ENCODE assay signal across 9 cellular contexts in the genomic region with DNA sequence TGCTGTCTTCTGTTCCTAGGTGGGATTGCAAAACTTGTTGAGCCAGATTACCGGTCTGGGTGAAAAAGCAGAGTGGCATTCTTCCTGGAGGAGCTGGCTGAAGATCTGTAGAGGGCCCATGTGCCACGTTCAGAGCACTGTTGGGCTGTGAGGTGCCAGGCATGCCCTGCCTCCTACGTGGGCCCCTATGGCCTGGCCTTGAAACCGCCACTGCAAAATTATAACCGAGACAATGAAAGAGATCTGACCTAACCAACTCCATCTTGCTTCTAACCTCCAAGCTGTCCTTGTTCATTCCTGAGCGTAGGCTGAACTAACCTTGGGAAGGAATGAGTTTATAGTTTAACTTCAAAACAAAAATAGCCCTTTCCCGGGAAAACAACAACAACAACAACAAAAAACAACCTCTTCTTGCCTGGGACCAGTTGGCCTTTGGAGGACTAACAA. TPM values are rescaled to one million over a fixed set of nuclear protein-coding genes. Genes with fewer than 3 reads are reported as not detected.
DNase-seq lines count a peak whose midpoint lies in the region; ATAC-seq lines count a peak whose summit lies in the region.
"Had no signal": no experiment of that assay in that cellular context is flagged by ENCODE, and none has a peak within 500 bp of the region (broad histone marks: within the 10 kb centered on the region; RNA-seq: fewer than 3 reads in every experiment).

No MANE protein-coding gene starts in this region.

- H3K9me3 ChIP-seq in subcutaneous abdominal adipose tissue (ENCODE audit: control insufficient read depth in 5 of 5, low read length in 5 of 5) = no peaks in the 10 kb centered on the region

- H3K27ac Mint-ChIP-seq in T-helper 2 cell treated with Interferon-gamma antibody and Interleukin-4, amounts not matched to agents 5 μg/mL and 100 μg/mL, for 36 hours = peak overlapping the region; percentile 64
- peak overlapping the region; percentile 95 to 99 for H3K27ac Mint-ChIP-seq in activated naive CD4-positive, alpha-beta T cell treated with anti-CD3 and anti-CD28 coated beads, Interleukin-2, amount 50 U/mL, for 72 hours
- H3K27ac Mint-ChIP-seq in immature natural killer cell = peak overlapping the region; percentile 97 to 99 (median 98)

- peaks cover 13 to 61% (median 58%) of the 10 kb centered on the region in 5 donors for H3K4me1 ChIP-seq in subcutaneous abdominal adipose tissue (ENCODE audit: control insufficient read depth in 5 of 5, insufficient read depth in 5 of 5, low read length in 5 of 5)

- DNase-seq in T-helper 2 cell treated with Interferon-gamma antibody and Interleukin-4, amounts not matched to agents 5 μg/mL and 100 μg/mL, for 36 hours (ENCODE audit: low spot score) = no peak
- DNase-seq in T-helper 2 cell (no peak), immature natural killer cell (no peak), NCI-H446 (lab: John Stamatoyannopoulos, UW) (no peak)
- no peak for DNase-seq in activated naive CD4-positive, alpha-beta T cell treated with anti-CD3 and anti-CD28 coated beads, Interleukin-2, amount 50 U/mL, for 72 hours (ENCODE audit: low spot score in 2 of 2)
- DNase-seq: occipital lobe had no signal

- no peak for ATAC-seq in activated naive CD4-positive, alpha-beta T cell treated with anti-CD3 and anti-CD28 coated beads, Interleukin-2, amount 50 U/mL, for 72 hours
- ATAC-seq in HG02642 (IDR thresholded peaks at IDR 0.05; ENCODE audit: poor library complexity, unreplicated experiment) = no peak
- ATAC-seq in HG03039 (IDR thresholded peaks at IDR 0.05; ENCODE audit: unreplicated experiment) = no peak

- H3K4me3 Mint-ChIP-seq in T-helper 2 cell treated with Interferon-gamma antibody and Interleukin-4, amounts not matched to agents 5 μg/mL and 100 μg/mL, for 36 hours = peak overlapping the region; percentile 88
- H3K4me3 Mint-ChIP-seq in immature natural killer cell = peak overlapping the region; percentile 84 to 94 (median 91)

- peaks cover 2 to 16% (median 5%) of the 10 kb centered on the region in 5 donors for H3K36me3 ChIP-seq in subcutaneous abdominal adipose tissue (ENCODE audit: control insufficient read depth in 5 of 5, insufficient read depth in 5 of 5, low read length in 5 of 5)

- H3K9me3 Mint-ChIP-seq in T-helper 2 cell treated with Interferon-gamma antibody and Interleukin-4, amounts not matched to agents 5 μg/mL and 100 μg/mL, for 36 hours = no peaks in the 10 kb centered on the region
- no peaks in the 10 kb centered on the region for H3K9me3 Mint-ChIP-seq in activated naive CD4-positive, alpha-beta T cell treated with anti-CD3 and anti-CD28 coated beads, Interleukin-2, amount 50 U/mL, for 72 hours
- peaks cover 0 to 2% (median 0%) of the 10 kb centered on the region in 6 donors for H3K9me3 Mint-ChIP-seq in immature natural killer cell

- peaks cover 19% of the 10 kb centered on the region for H3K36me3 Mint-ChIP-seq in T-helper 2 cell treated with Interferon-gamma antibody and Interleukin-4, amounts not matched to agents 5 μg/mL and 100 μg/mL, for 36 hours (ENCODE audit: low read depth)
- peaks cover 26 to 35% of the 10 kb centered on the region in 2 donors for H3K36me3 Mint-ChIP-seq in activated naive CD4-positive, alpha-beta T cell treated with anti-CD3 and anti-CD28 coated beads, Interleukin-2, amount 50 U/mL, for 72 hours
- H3K36me3 Mint-ChIP-seq in immature natural killer cell = no peaks in the 10 kb centered on the region

- H3K27me3 ChIP-seq in subcutaneous abdominal adipose tissue (ENCODE audit: control insufficient read depth in 5 of 5, insufficient read depth in 4 of 5, low read length in 5 of 5) = no peaks in the 10 kb centered on the region

- peak overlapping the region; percentile 100 for H3K27ac ChIP-seq in subcutaneous abdominal adipose tissue (ENCODE audit: low read depth, low read length)

- H3K27me3 Mint-ChIP-seq in T-helper 2 cell treated with Interferon-gamma antibody and Interleukin-4, amounts not matched to agents 5 μg/mL and 100 μg/mL, for 36 hours (ENCODE audit: low read depth) = no peaks in the 10 kb centered on the region
- peaks cover 5 to 21% (median 10%) of the 10 kb centered on the region in 3 donors for H3K27me3 Mint-ChIP-seq in immature natural killer cell (ENCODE audit: low read depth in 3 of 3)

- H3K4me1 Mint-ChIP-seq in T-helper 2 cell treated with Interferon-gamma antibody and Interleukin-4, amounts not matched to agents 5 μg/mL and 100 μg/mL, for 36 hours (ENCODE audit: low read depth) = peaks cover 48% of the 10 kb centered on the region
- peaks cover 46 to 68% of the 10 kb centered on the region in 2 donors for H3K4me1 Mint-ChIP-seq in immature natural killer cell

- H3K9ac ChIP-seq in subcutaneous abdominal adipose tissue (ENCODE audit: low read length in 5 of 5) = peak overlapping the region in 3 of 5 donors; percentile 92 to 99 (median 96)

- peak overlapping the region; percentile 59 to 96 (median 86) for H3K4me3 ChIP-seq in subcutaneous abdominal adipose tissue (ENCODE audit: low read depth in 1 of 5, low read length in 5 of 5)

RNA-seq across cellular contexts. Expression of a gene that starts 1.4 kb away (rescaled TPM):
- 10 to 100 TPM; 49.7 to 74.2 TPM for total RNA-seq in activated naive CD4-positive, alpha-beta T cell treated with anti-CD3 and anti-CD28 coated beads, Interleukin-2, amount 50 U/mL, for 72 hours
- 10 to 100 TPM; 11.8 to 18.9 (median 16.4) TPM for polyA plus RNA-seq in immature natural killer cell
